In genomic region chr10:57830877-57831535, GRCh38 we compare ENCODE assay signal across 21 cellular contexts.
DNase-seq lines count a peak whose midpoint lies in the region; ATAC-seq, FAIRE-seq and TF ChIP-seq lines count a peak whose summit lies in the region.
"Had no signal": no experiment of that assay in that cellular context is flagged by ENCODE, and none has a peak within 500 bp of the region (broad histone marks: within the 10 kb centered on the region; RNA-seq: fewer than 3 reads in every experiment).

No MANE protein-coding gene starts in this region.

- no peak overlapping the region for H3K9ac ChIP-seq in mammary epithelial cell (ENCODE audit: insufficient read depth, low read length)
- no peak overlapping the region for H3K9ac ChIP-seq in kidney (ENCODE audit: low read length in 2 of 2)
- H3K9ac ChIP-seq: KMS-11 had no signal

- ATAC-seq in lung (ENCODE audit: insufficient read depth, low FRiP score) (peak; percentile 27), GM18511 (IDR thresholded peaks at IDR 0.05; ENCODE audit: unreplicated experiment) (no peak)
- ATAC-seq: GM12878, T-helper 17 cell had no signal

- no peak overlapping the region for H3K27ac ChIP-seq in mammary epithelial cell (ENCODE audit: insufficient read depth, low read depth, low read length)
- no peak overlapping the region for H3K27ac ChIP-seq in breast epithelium
- peak overlapping the region in 1 of 2 donors; percentile 9 for H3K27ac ChIP-seq in lung (ENCODE audit: low read depth in 1 of 2, low read length in 1 of 2)
- no peak overlapping the region for H3K27ac ChIP-seq in kidney (ENCODE audit: low read depth in 2 of 2, low read length in 2 of 2)
- H3K27ac ChIP-seq: C4-2B, KMS-11 had no signal

- intact Hi-C loops in mammary epithelial cell (cut with micrococcal nuclease) (no loop called here), breast epithelium (cut with DNase I; ENCODE audit: low total_unique reads) (no loop called here), kidney (cut with DNase I) (no loop called here)

- no peaks in the 10 kb centered on the region for H3K4me1 ChIP-seq in mammary epithelial cell (ENCODE audit: insufficient read depth, low read length)
- no peaks in the 10 kb centered on the region for H3K4me1 ChIP-seq in breast epithelium
- no peaks in the 10 kb centered on the region for H3K4me1 ChIP-seq in lung (ENCODE audit: control insufficient read depth in 2 of 2, insufficient read depth in 2 of 2, low read length in 2 of 2)
- no peaks in the 10 kb centered on the region for H3K4me1 ChIP-seq in kidney (ENCODE audit: control insufficient read depth in 1 of 2, insufficient read depth in 1 of 2, low read depth in 1 of 2, low read length in 2 of 2)

- FAIRE-seq in urothelium cell line (lab: Jason Lieb, UNC), result no peak
- FAIRE-seq in kidney (lab: Jason Lieb, UNC), result no peak
- FAIRE-seq: GM12878, RCC 7860 had no signal

- H3K27me3 ChIP-seq in mammary epithelial cell (ENCODE audit: insufficient read depth, low read length) (no peaks in the 10 kb centered on the region), breast epithelium (no peaks in the 10 kb centered on the region), lung (ENCODE audit: control insufficient read depth, insufficient read depth) (no peaks in the 10 kb centered on the region)

- WGBS in mammary epithelial cell (ENCODE audit: low coverage, missing lambda C conversion rate), result 44% methylated on average over 1 of the region's 1 CpG
- WGBS in lung, 2 donors, result 63 to 80% methylated on average over 1 of the region's 1 CpG

- CTCF ChIA-PET in mammary epithelial cell (lab: Charles Lee; ENCODE audit: low non-redundant PET), result no interaction called here

- H3K9me3 ChIP-seq in mammary epithelial cell (replicated peaks; ENCODE audit: insufficient read depth, low read length), result no peaks in the 10 kb centered on the region
- H3K9me3 ChIP-seq in breast epithelium, result no peaks in the 10 kb centered on the region
- H3K9me3 ChIP-seq in lung (ENCODE audit: control insufficient read depth in 2 of 2, insufficient read depth in 1 of 2, low read length in 1 of 2), result no peaks in the 10 kb centered on the region
- no peaks in the 10 kb centered on the region for H3K9me3 ChIP-seq in kidney (ENCODE audit: control insufficient read depth in 1 of 2, low read length in 2 of 2)

- no TSS peak for BruUV-seq in mammary epithelial cell (replicated peaks; lab: Mats Ljungman, UMichigan)

- H3K4me2 ChIP-seq in mammary epithelial cell (ENCODE audit: insufficient read depth, low read depth, low read length), result no peak overlapping the region
- H3K4me2 ChIP-seq: KMS-11 had no signal

- H3K79me2 ChIP-seq in mammary epithelial cell (ENCODE audit: insufficient read depth, low read length), result no peaks in the 10 kb centered on the region

- no peak for TF ChIP-seq POLR2A in breast epithelium (IDR thresholded peaks at IDR 0.05)

- H3K36me3 ChIP-seq in mammary epithelial cell (ENCODE audit: insufficient read depth, low read length) (no peaks in the 10 kb centered on the region), breast epithelium (no peaks in the 10 kb centered on the region), lung (ENCODE audit: control insufficient read depth in 2 of 2, insufficient read depth in 2 of 2, low read length in 2 of 2) (no peaks in the 10 kb centered on the region), kidney (ENCODE audit: control insufficient read depth in 1 of 2, insufficient read depth in 2 of 2, low read length in 2 of 2) (no peaks in the 10 kb centered on the region)

- TF ChIP-seq CTCF in mammary epithelial cell (conservative IDR thresholded peaks at IDR 0.05 in 1 of 2, IDR thresholded peaks at IDR 0.05 in 1 of 2; ENCODE audit: extremely low read depth in 1 of 2, insufficient read depth in 1 of 2, low read depth in 1 of 2, low read length in 2 of 2) (no peak), breast epithelium (IDR thresholded peaks at IDR 0.05) (no peak), lung (IDR thresholded peaks at IDR 0.05; ENCODE audit: control extremely low read depth, extremely low read depth) (no peak), kidney (IDR thresholded peaks at IDR 0.05; ENCODE audit: borderline replicate concordance, extremely low read depth, insufficient read depth) (no peak)

- H2AFZ ChIP-seq in mammary epithelial cell (ENCODE audit: low read depth, low read length), result peak overlapping the region; percentile 20

- no peaks in the 10 kb centered on the region for H4K20me1 ChIP-seq in mammary epithelial cell (ENCODE audit: insufficient read depth, low read length)

- H3K4me3 ChIP-seq in mammary epithelial cell (replicated peaks in 1 of 3; ENCODE audit: insufficient read depth in 1 of 3, low read depth in 2 of 3, low read length in 3 of 3) (no peak overlapping the region), breast epithelium (no peak overlapping the region), lung (no peak overlapping the region), kidney (ENCODE audit: low read length in 2 of 2) (no peak overlapping the region)
- H3K4me3 ChIP-seq: GM12878 had no signal

- DNase-seq in mammary epithelial cell, result no peak
- no peak for DNase-seq in breast epithelium (ENCODE audit: low spot score in 2 of 2)
- peak; percentile 79 for DNase-seq in NCI-H510A treated with DMSO at 0.1 percent for 48 hours (lab: John Stamatoyannopoulos, UW)
- no peak for DNase-seq in lung (ENCODE audit: low spot score)
- DNase-seq in urothelium cell line (ENCODE audit: low spot score), result no peak
- no peak for DNase-seq in kidney
- no peak for DNase-seq in activated CD4-positive, CD25-positive, alpha-beta regulatory T cell (lab: John Stamatoyannopoulos, UW)
- DNase-seq: DND-41, IMR-90, NCI-H1092 treated with DMSO at 0.1 percent for 48 hours, NCI-H1436 treated with DMSO at 0.1 percent for 48 hours, NCI-H1930, NCI-H524, NCI-H82, Right ventricle myocardium superior, T-helper 17 cell had no signal

- in situ Hi-C loops in mammary epithelial cell (cut with MboI; ENCODE audit: low sequenced_read_pairs in 2 of 2), result no loop called here

- dilution Hi-C loops in mammary epithelial cell (cut with HindIII; ENCODE audit: low sequenced_read_pairs), result no loop called here
